In the genomic region with DNA sequence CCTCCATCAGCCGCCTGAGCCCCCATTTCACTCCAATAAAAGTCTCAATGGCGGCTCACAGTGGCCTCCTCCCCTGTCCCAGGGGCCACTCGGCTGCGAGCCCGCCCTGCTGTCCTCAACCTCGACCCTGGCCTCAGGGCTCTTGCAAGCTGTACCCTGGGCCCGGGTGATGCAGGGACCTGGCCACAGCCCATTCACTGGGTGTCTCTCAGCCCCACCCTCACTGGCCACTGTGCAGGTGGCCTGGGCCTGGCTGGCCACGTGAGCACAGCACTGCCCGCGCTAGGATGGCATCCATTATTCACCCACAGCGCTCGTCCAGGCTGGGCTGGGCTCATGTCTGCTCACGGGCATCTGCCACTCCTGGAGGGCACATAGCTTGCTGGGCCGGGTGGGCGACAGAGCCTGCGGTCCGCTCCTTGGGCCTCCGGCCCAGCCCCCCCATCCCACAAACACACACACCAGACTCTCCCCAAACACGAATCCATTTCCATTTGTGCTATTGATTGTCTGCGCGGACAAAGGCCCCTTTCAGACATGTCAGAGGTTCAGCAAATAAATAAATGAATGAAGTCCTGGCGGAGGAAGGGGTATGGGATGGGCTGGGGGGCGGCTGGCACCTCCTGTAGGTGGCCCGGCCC, we compare ENCODE assay signal across 16 cellular contexts. TPM values are rescaled to one million over a fixed set of nuclear protein-coding genes. Genes with fewer than 3 reads are reported as not detected.
A peak's percentile ranks its signal among the peaks of the same experiment; 100 is the strongest.
DNase-seq lines count a peak whose midpoint lies in the region; ATAC-seq and TF ChIP-seq lines count a peak whose summit lies in the region.
"Had no signal": no experiment of that assay in that cellular context is flagged by ENCODE, and none has a peak within 500 bp of the region (broad histone marks: within the 10 kb centered on the region; RNA-seq: fewer than 3 reads in every experiment).

No MANE protein-coding gene starts in this region.

- H4K20me1 ChIP-seq in GM23338 (replicated peaks; ENCODE audit: insufficient read depth) (no peaks in the 10 kb centered on the region), SK-N-SH (ENCODE audit: insufficient read depth) (no peaks in the 10 kb centered on the region)

- no peak overlapping the region for H3K9ac ChIP-seq in SK-N-SH

- H2AFZ ChIP-seq in GM23338 (no peak overlapping the region), SK-N-SH (ENCODE audit: low read depth) (no peak overlapping the region)
- H2AFZ ChIP-seq: PC-9 had no signal

- no peak for TF ChIP-seq RAD21 in SK-N-SH (IDR thresholded peaks at IDR 0.05; ENCODE audit: low read length)

- H3K9me2 ChIP-seq in GM23338 (ENCODE audit: insufficient read depth): no peaks in the 10 kb centered on the region
- no peaks in the 10 kb centered on the region for H3K9me2 ChIP-seq in SK-N-SH

- no peak for TF ChIP-seq EP300 in SK-N-SH (IDR thresholded peaks at IDR 0.05; ENCODE audit: borderline replicate concordance in 1 of 2, low read depth in 1 of 2, low read length in 1 of 2)

- H3K36me3 ChIP-seq in GM23338 (ENCODE audit: insufficient read depth) (no peaks in the 10 kb centered on the region), ectodermal cell (ENCODE audit: control insufficient read depth, insufficient read depth, low read length) (no peaks in the 10 kb centered on the region), SK-N-SH (replicated peaks in 1 of 2; ENCODE audit: control insufficient read depth in 1 of 2, insufficient read depth in 2 of 2, low read length in 1 of 2) (no peaks in the 10 kb centered on the region), left lung (no peaks in the 10 kb centered on the region)
- H3K36me3 ChIP-seq: BE2C, SJCRH30 had no signal

- H3K4me1 ChIP-seq in GM23338 (ENCODE audit: insufficient read depth): peaks cover 19% of the 10 kb centered on the region
- H3K4me1 ChIP-seq in ectodermal cell (ENCODE audit: control insufficient read depth, insufficient read depth, low read length): peaks cover 80% of the 10 kb centered on the region
- peaks cover 0 to 36% of the 10 kb centered on the region in 2 experiments; a peak in 1 of 4 replicates for H3K4me1 ChIP-seq in SK-N-SH (ENCODE audit: control insufficient read depth in 1 of 2, insufficient read depth in 2 of 2, low read depth in 1 of 2, low read length in 1 of 2)
- no peaks in the 10 kb centered on the region for H3K4me1 ChIP-seq in left lung

- no peaks in the 10 kb centered on the region for H3K9me3 Mint-ChIP-seq in GM23338
- H3K9me3 Mint-ChIP-seq: CD8-positive, alpha-beta T cell; IgD-negative memory B cell had no signal

- H3K36me3 Mint-ChIP-seq in GM23338 (ENCODE audit: low read depth): no peaks in the 10 kb centered on the region
- H3K36me3 Mint-ChIP-seq in T-helper 17 cell (ENCODE audit: low read depth): no peaks in the 10 kb centered on the region
- H3K36me3 Mint-ChIP-seq: CD8-positive, alpha-beta T cell; IgD-negative memory B cell had no signal

- TF ChIP-seq CTCF in GM23338 (conservative IDR thresholded peaks at IDR 0.05; ENCODE audit: low read depth in 2 of 2): no peak
- no peak for TF ChIP-seq CTCF in SK-N-SH (IDR thresholded peaks at IDR 0.05)
- TF ChIP-seq CTCF in left lung (IDR thresholded peaks at IDR 0.05): no peak

- H3K4me1 Mint-ChIP-seq in GM23338 (peaks cover 21% of the 10 kb centered on the region; the same call in 2 of the 3 replicates), T-helper 17 cell (peaks cover 2% of the 10 kb centered on the region)

- H3K27ac ChIP-seq in GM23338 (ENCODE audit: low read depth) (no peak overlapping the region), ectodermal cell (ENCODE audit: insufficient read depth, low read depth, low read length, poor library complexity, severe bottlenecking) (peak overlapping the region; percentile 33), SK-N-SH (ENCODE audit: low read depth in 2 of 2, low read length in 1 of 2) (no peak overlapping the region), left lung (no peak overlapping the region)
- H3K27ac ChIP-seq: PC-9, SJCRH30 had no signal

- H3K9me3 ChIP-seq in ectodermal cell (ENCODE audit: control insufficient read depth, low read length) (no peaks in the 10 kb centered on the region), SK-N-SH (no peaks in the 10 kb centered on the region), T-helper 17 cell (ENCODE audit: control insufficient read depth, low read length, poor library complexity, severe bottlenecking) (no peaks in the 10 kb centered on the region), left lung (no peaks in the 10 kb centered on the region)
- H3K9me3 ChIP-seq: BE2C, SJCRH30 had no signal

- intact Hi-C loops in left lung (cut with DNase I): no loop called here

- peaks cover 6% of the 10 kb centered on the region for H3K27me3 Mint-ChIP-seq in GM23338 (ENCODE audit: insufficient read depth, low read depth, poor library complexity)
- peaks cover 8% of the 10 kb centered on the region for H3K27me3 Mint-ChIP-seq in T-helper 17 cell

- no peak for ATAC-seq in GM23338
- ATAC-seq in T-helper 17 cell: no peak
- no peak for ATAC-seq in left lung
- ATAC-seq: CD8-positive, alpha-beta T cell had no signal

- CTCF ChIA-PET in SK-N-SH (lab: Yijun Ruan, JAX): interaction anchor here (0.9 to 2.8 kb wide), 6 partner anchors 9 to 33 kb away, joined by 3 to 15 read pairs (median 8); no protein-coding TSS in a partner anchor

- H3K4me2 ChIP-seq in GM23338: peak overlapping the region; percentile 71; the same call in 1 of the 2 replicates
- no peak overlapping the region for H3K4me2 ChIP-seq in SK-N-SH

- POLR2A ChIA-PET in SK-N-SH (lab: Yijun Ruan, JAX): interaction anchor here (1.4 kb wide), 1 partner anchor 16 kb away, joined by 6 read pairs; the partner anchor contains the start of gene FGFR3

- no peak overlapping the region for H3K27ac Mint-ChIP-seq in GM23338
- no peak overlapping the region for H3K27ac Mint-ChIP-seq in T-helper 17 cell
- H3K27ac Mint-ChIP-seq: CD8-positive, alpha-beta T cell; IgD-negative memory B cell had no signal

- DNase-seq in GM23338 (ENCODE audit: low spot score) (no peak), midbrain (lab: John Stamatoyannopoulos, UW) (peak; percentile 37), pons (ENCODE audit: low spot score) (peak; percentile 65), SK-N-SH (no peak), T-helper 17 cell (no peak), left lung (no peak)
- DNase-seq: CD8-positive, alpha-beta T cell; NCI-H1417 treated with DMSO at 0.1 percent for 48 hours; NCI-H1930; NCI-H345; NCI-H524 treated with DMSO at 0.1 percent for 48 hours; SJCRH30 had no signal

- H3K4me3 ChIP-seq in GM23338: no peak overlapping the region
- no peak overlapping the region for H3K4me3 ChIP-seq in ectodermal cell (ENCODE audit: insufficient read depth, low read depth, low read length)
- no peak overlapping the region for H3K4me3 ChIP-seq in SK-N-SH (ENCODE audit: low read depth in 2 of 2, low read length in 1 of 2)
- no peak overlapping the region for H3K4me3 ChIP-seq in left lung
- H3K4me3 ChIP-seq: PC-9, SJCRH30 had no signal

- H3F3A ChIP-seq in GM23338 (replicated peaks; ENCODE audit: low read depth) (0 out of 2 replicates have a peak, but pooled peaks cover 3% of the 10 kb centered on the region), SK-N-SH (replicated peaks; ENCODE audit: insufficient read depth) (no peaks in the 10 kb centered on the region)

- H3K4me3 Mint-ChIP-seq in GM23338 (no peak overlapping the region), T-helper 17 cell (no peak overlapping the region)
- H3K4me3 Mint-ChIP-seq: CD8-positive, alpha-beta T cell had no signal

- H3K27me3 ChIP-seq in GM23338 (ENCODE audit: insufficient read depth): no peaks in the 10 kb centered on the region
- H3K27me3 ChIP-seq in ectodermal cell (ENCODE audit: control insufficient read depth, insufficient read depth, low read length, poor library complexity, severe bottlenecking): no peaks in the 10 kb centered on the region
- H3K27me3 ChIP-seq in SK-N-SH (ENCODE audit: insufficient read depth): no peaks in the 10 kb centered on the region
- peaks cover 0 to 5% of the 10 kb centered on the region in 2 donors for H3K27me3 ChIP-seq in left lung
- H3K27me3 ChIP-seq: BE2C had no signal

- no peaks in the 10 kb centered on the region for H3K79me2 ChIP-seq in GM23338 (replicated peaks; ENCODE audit: insufficient read depth)
- H3K79me2 ChIP-seq in SK-N-SH (ENCODE audit: insufficient read depth): no peaks in the 10 kb centered on the region

- WGBS in ectodermal cell, 2 experiments: 89 to 91% methylated on average over 24 of the region's 24 CpGs
- 81% methylated on average over 21 of the region's 24 CpGs for WGBS in SK-N-SH (ENCODE audit: low lambda C conversion rate)

TF ChIP-seq in GM23338, 12 proteins besides CTCF, POLR2A, EP300 and RAD21 (continues in another document):
- no peak for TF ChIP-seq EZH2phosphoT487 (IDR thresholded peaks at IDR 0.05; ENCODE audit: unreplicated experiment)

RNA-seq across cellular contexts. Expression of gene FGFR3, which starts 16.5 kb away (rescaled TPM):
- 14.8 and 17.4 TPM in 2 replicates for total RNA-seq in GM23338 (2014; rRNA removed; shearing (Covaris generic))
- polyA plus RNA-seq in GM23338 (2016; fragmentation: Nextera tagmentation; extraction: Ambion mirVana): 3.6 and 4.2 TPM in 2 replicates
- 89.9 TPM for polyA plus RNA-seq in ectodermal cell (2013, experiment 1 of 4)
- 72.5 TPM for polyA plus RNA-seq in ectodermal cell (2013, experiment 2 of 4)
- polyA plus RNA-seq in ectodermal cell (2013, experiment 3 of 4): 77.8 TPM
- 77.4 TPM for polyA plus RNA-seq in ectodermal cell (2013, experiment 4 of 4)
- 0.62 and 1.1 TPM in 2 replicates for polyA plus RNA-seq in SK-N-SH (2012; rRNA removed)
- polyA plus RNA-seq in SK-N-SH (2012; cell fraction: cytosol; rRNA removed): 0.37 and 0.69 TPM in 2 replicates
- polyA plus RNA-seq in SK-N-SH (2012; cell fraction: nucleus; rRNA removed): 2.3 and 2.7 TPM in 2 replicates
- total RNA-seq in T-helper 17 cell: under 1 TPM in 1 of 2 donors, not detected in 1; 0.12 TPM
- total RNA-seq in left lung: 10 to 100 TPM; 10.8 to 13.5 TPM
- total RNA-seq: CD8-positive, alpha-beta T cell had no signal

RNA-seq across cellular contexts. Expression of gene TACC3, which starts 55.3 kb away (rescaled TPM):
- 120 and 136 TPM in 2 replicates for total RNA-seq in GM23338 (2014; rRNA removed; shearing (Covaris generic))
- polyA plus RNA-seq in GM23338 (2016; fragmentation: Nextera tagmentation; extraction: Ambion mirVana) (120 and 129 TPM in 2 replicates), SK-N-SH (2012; rRNA removed) (29.2 and 49.5 TPM in 2 replicates)
- 159 TPM for polyA plus RNA-seq in ectodermal cell (2013, experiment 1 of 4)
- 136 TPM for polyA plus RNA-seq in ectodermal cell (2013, experiment 2 of 4)
- polyA plus RNA-seq in ectodermal cell (2013, experiment 3 of 4): 143 TPM
- 141 TPM for polyA plus RNA-seq in ectodermal cell (2013, experiment 4 of 4)
- polyA plus RNA-seq in SK-N-SH (2012; cell fraction: cytosol; rRNA removed): 24.5 and 30.6 TPM in 2 replicates
- polyA plus RNA-seq in SK-N-SH (2012; cell fraction: nucleus; rRNA removed): 89.9 and 151 TPM in 2 replicates
- total RNA-seq in T-helper 17 cell (10 to 100 TPM; 73.4 to 91.8 TPM), left lung (10 to 100 TPM; 20.3 to 28.1 TPM)

RNA-seq across cellular contexts. Expression of gene TMEM129, which starts 55.5 kb away (rescaled TPM):
- 45.1 and 64.4 TPM in 2 replicates for total RNA-seq in GM23338 (2014; rRNA removed; shearing (Covaris generic))
- polyA plus RNA-seq in GM23338 (2016; fragmentation: Nextera tagmentation; extraction: Ambion mirVana) (16.2 and 16.4 TPM in 2 replicates), SK-N-SH (2012; rRNA removed) (36.5 and 43.9 TPM in 2 replicates)
- polyA plus RNA-seq in ectodermal cell (2013, experiment 1 of 4): 32.5 TPM
- 31.7 TPM for polyA plus RNA-seq in ectodermal cell (2013, experiment 2 of 4)
- 31.6 TPM for polyA plus RNA-seq in ectodermal cell (2013, experiment 3 of 4)
- 32.7 TPM for polyA plus RNA-seq in ectodermal cell (2013, experiment 4 of 4)
- polyA plus RNA-seq in SK-N-SH (2012; cell fraction: cytosol; rRNA removed): 16.4 and 29.5 TPM in 2 replicates
- polyA plus RNA-seq in SK-N-SH (2012; cell fraction: nucleus; rRNA removed): 68.2 and 69.8 TPM in 2 replicates
- total RNA-seq in T-helper 17 cell (10 to 100 TPM; 18.4 to 18.5 TPM), left lung (10 to 100 TPM; 36.8 to 41.1 TPM)

Comparison
In these comparisons a context has a peak if more than half of its experiments do, and no peak if none do; other contexts are left out.
1. DNase-seq: peak in midbrain (single experiment) and pons (single experiment); none in GM23338 (single experiment), SK-N-SH (single experiment), T-helper 17 cell (0 of 3) and left lung (0 of 2).
2. RNA of gene FGFR3, which starts 16.5 kb away (total RNA-seq): 14.8 to 17.4 TPM in GM23338 and 10.8 to 13.5 TPM in left lung; 0.12 TPM in T-helper 17 cell; every median in the first group is over 10 times any median in the second.